Comparison of ENCODE assay signal across 9 cellular contexts in genomic region chr10:62017141-62017870, GRCh38.
A peak's percentile ranks its signal among the peaks of the same experiment; 100 is the strongest.
DNase-seq lines count a peak whose midpoint lies in the region; ATAC-seq and TF ChIP-seq lines count a peak whose summit lies in the region.
"Had no signal": no experiment of that assay in that cellular context is flagged by ENCODE, and none has a peak within 500 bp of the region (broad histone marks: within the 10 kb centered on the region; RNA-seq: fewer than 3 reads in every experiment).

No MANE protein-coding gene starts in this region.

- H3K4me3 Mint-ChIP-seq in WTC11, result no peak overlapping the region

- peak overlapping the region; percentile 40 for H2AFZ ChIP-seq in GM23248
- no peak overlapping the region for H2AFZ ChIP-seq in mammary epithelial cell (ENCODE audit: low read depth, low read length)

- H4K20me1 ChIP-seq in GM23248 (ENCODE audit: insufficient read depth) (no peaks in the 10 kb centered on the region), mammary epithelial cell (ENCODE audit: insufficient read depth, low read length) (no peaks in the 10 kb centered on the region)

- H3K4me2 ChIP-seq in GM23248 (ENCODE audit: unreplicated experiment) (peak overlapping the region; percentile 59), mammary epithelial cell (ENCODE audit: insufficient read depth, low read depth, low read length) (no peak overlapping the region)

- H3K9ac ChIP-seq in GM23248 (peak overlapping the region; percentile 41; the same call in 1 of the 2 replicates), mammary epithelial cell (ENCODE audit: insufficient read depth, low read length) (no peak overlapping the region)

- H3K36me3 ChIP-seq in GM23248 (ENCODE audit: low read depth), result peaks cover 4% of the 10 kb centered on the region; the same call in 1 of the 2 replicates
- H3K36me3 ChIP-seq in mammary epithelial cell (ENCODE audit: insufficient read depth, low read length), result no peaks in the 10 kb centered on the region

- DNase-seq in GM12865 (ENCODE audit: low read depth), result no peak
- DNase-seq in GM23248, result peak; percentile 51
- DNase-seq in WTC11 (ENCODE audit: low spot score), result no peak
- DNase-seq in sciatic nerve (ENCODE audit: low spot score), result no peak
- no peak for DNase-seq in activated CD4-positive, alpha-beta T cell treated with anti-CD3 and anti-CD28 coated beads for 1 hour
- DNase-seq in mammary epithelial cell, result no peak
- no peak for DNase-seq in stimulated activated CD4-positive, alpha-beta T cell treated with anti-CD3 and anti-CD28 coated beads, Interleukin-15, amount 100 ng/mL, for 24 hours
- no peak for DNase-seq in HCEC 1CT
- DNase-seq: activated T-cell treated with anti-CD3 and anti-CD28 coated beads for 4 hours had no signal

- H3K9me3 ChIP-seq in GM23248 (ENCODE audit: low read depth), result no peaks in the 10 kb centered on the region
- no peaks in the 10 kb centered on the region for H3K9me3 ChIP-seq in mammary epithelial cell (replicated peaks; ENCODE audit: insufficient read depth, low read length)

- H3K79me2 ChIP-seq in GM23248 (ENCODE audit: insufficient read depth) (peaks cover 26% of the 10 kb centered on the region), mammary epithelial cell (ENCODE audit: insufficient read depth, low read length) (no peaks in the 10 kb centered on the region)

- ATAC-seq in WTC11, result no peak
- peak; percentile 37 for ATAC-seq in sciatic nerve

- POLR2A ChIA-PET in WTC11 (lab: Charles Lee), result no interaction called here

- TF ChIP-seq CTCF in GM12865 (IDR thresholded peaks at IDR 0.05; ENCODE audit: insufficient read depth, low read depth, low read length, missing control alignments) (no peak), WTC11 (IDR thresholded peaks at IDR 0.05) (no peak), mammary epithelial cell (conservative IDR thresholded peaks at IDR 0.05 in 1 of 2, IDR thresholded peaks at IDR 0.05 in 1 of 2; ENCODE audit: extremely low read depth in 1 of 2, insufficient read depth in 1 of 2, low read depth in 1 of 2, low read length in 2 of 2) (no peak)

- BruUV-seq in mammary epithelial cell (replicated peaks; lab: Mats Ljungman, UMichigan), result no TSS peak

- H3K27ac Mint-ChIP-seq in WTC11, result no peak overlapping the region

- no peaks in the 10 kb centered on the region for H3K27me3 ChIP-seq in GM23248 (replicated peaks; ENCODE audit: insufficient read depth)
- no peaks in the 10 kb centered on the region for H3K27me3 ChIP-seq in mammary epithelial cell (ENCODE audit: insufficient read depth, low read length)

- WGBS in GM23248 (ENCODE audit: low coverage in 1 of 2, low lambda C conversion rate in 2 of 2, missing lambda C conversion rate in 2 of 2), 2 experiments, result 24 to 27% methylated on average over 7 of the region's 7 CpGs
- 87% methylated on average over 7 of the region's 7 CpGs for WGBS in mammary epithelial cell (ENCODE audit: low coverage, missing lambda C conversion rate)

- dilution Hi-C loops in mammary epithelial cell (cut with HindIII; ENCODE audit: low sequenced_read_pairs), result no loop called here

- CTCF ChIA-PET in WTC11 (lab: Charles Lee), result interaction anchor here (1.2 to 1.5 kb wide), 2 partner anchors 23 to 120 kb away, joined by 3 to 4 read pairs; no protein-coding TSS in a partner anchor
- CTCF ChIA-PET in mammary epithelial cell (lab: Charles Lee; ENCODE audit: low non-redundant PET), result no interaction called here

- no peaks in the 10 kb centered on the region for H3K9me2 ChIP-seq in GM23248 (ENCODE audit: insufficient read depth)

- intact Hi-C loops in sciatic nerve (cut with DNase I), result no loop called here
- intact Hi-C loops in mammary epithelial cell (cut with micrococcal nuclease), result no loop called here

- H3K36me3 Mint-ChIP-seq in WTC11, result no peaks in the 10 kb centered on the region

- in situ Hi-C loops in GM23248 (cut with MboI) (no loop called here), mammary epithelial cell (cut with MboI; ENCODE audit: low sequenced_read_pairs in 2 of 2) (no loop called here)

- H3K4me1 ChIP-seq in GM23248 (ENCODE audit: insufficient read depth), result peaks cover 57% of the 10 kb centered on the region
- H3K4me1 ChIP-seq in mammary epithelial cell (ENCODE audit: insufficient read depth, low read length), result peaks cover 21% of the 10 kb centered on the region

- no peaks in the 10 kb centered on the region for H3K9me3 Mint-ChIP-seq in WTC11

- H3F3A ChIP-seq in GM23248 (ENCODE audit: insufficient read depth), result peaks cover 48% of the 10 kb centered on the region

- H3K4me3 ChIP-seq in GM12865 (ENCODE audit: low read depth, low read length) (peak overlapping the region; percentile 15), GM23248 (peak overlapping the region; percentile 49), mammary epithelial cell (replicated peaks in 1 of 3; ENCODE audit: insufficient read depth in 1 of 3, low read depth in 2 of 3, low read length in 3 of 3) (no peak overlapping the region)

- peak overlapping the region; percentile 75 for H3K27ac ChIP-seq in GM23248
- H3K27ac ChIP-seq in mammary epithelial cell (ENCODE audit: insufficient read depth, low read depth, low read length), result no peak overlapping the region

- peaks cover 33% of the 10 kb centered on the region for H3K4me1 Mint-ChIP-seq in WTC11

- H3K27me3 Mint-ChIP-seq in WTC11 (ENCODE audit: low read depth), result peaks cover 11% of the 10 kb centered on the region

TF ChIP-seq in WTC11, 78 proteins besides CTCF, POLR2A, EP300 and RAD21:
- TF ChIP-seq ZNF423 (CRISPR knock-in tag; IDR thresholded peaks at IDR 0.05), result no peak
- no peak for TF ChIP-seq USF1 (CRISPR knock-in tag; IDR thresholded peaks at IDR 0.05)
- TF ChIP-seq ZNF121 (CRISPR knock-in tag; IDR thresholded peaks at IDR 0.05), result peak; percentile 64; the same call in 1 of the 2 replicates
- no peak for TF ChIP-seq MYBL2 (CRISPR knock-in tag; IDR thresholded peaks at IDR 0.05)
- no peak for TF ChIP-seq CREM (CRISPR knock-in tag; IDR thresholded peaks at IDR 0.05)
- no peak for TF ChIP-seq ZSCAN18 (CRISPR knock-in tag; IDR thresholded peaks at IDR 0.05)

Comparison
In these comparisons a context has a peak if more than half of its experiments do, and no peak if none do; other contexts are left out.
1. H3K4me3 ChIP-seq: peak in GM12865 (single experiment) and GM23248 (single experiment); none in mammary epithelial cell (0 of 3).